ENCODE assay signal across 29 cellular contexts in genomic region chr4:6319530-6320150, GRCh38.
"Had no signal": no experiment of that assay in that cellular context is flagged by ENCODE, and none has a peak within 500 bp of the region (broad histone marks: within the 10 kb centered on the region; RNA-seq: fewer than 3 reads in every experiment).

No MANE protein-coding gene starts in this region.

- DNase-seq: activated CD4-positive, alpha-beta T cell treated with anti-CD3 and anti-CD28 coated beads for 4 hours; activated CD4-positive, alpha-beta T cell treated with anti-CD3 and anti-CD28 coated beads, Interleukin-2, amount 50 U/mL, for 4 hours; activated effector memory CD4-positive, alpha-beta T cell treated with Interleukin-2 at 50 U/mL for 16 hours; activated naive CD4-positive, alpha-beta T cell treated with Interleukin-2 at 50 U/mL for 16 hours; activated T-cell treated with anti-CD3 and anti-CD28 coated beads for 4 hours; activated T-cell treated with anti-CD3 and anti-CD28 coated beads, Interleukin-2, amount 50 U/mL, for 72 hours; anterior cingulate cortex; cortex of kidney; gastrocnemius medialis; left ventricle myocardium inferior; mesendoderm; nephron progenitor cell; nucleus accumbens; pancreas; retina; sigmoid colon; small intestine; stimulated activated CD4-positive, alpha-beta T cell treated with anti-CD3 and anti-CD28 coated beads, Interleukin-1b, Interleukin-23, amount 100 ng/mL, for 48 hours; stimulated activated CD4-positive, alpha-beta T cell treated with anti-CD3 and anti-CD28 coated beads, Interleukin-4, amount 100 ng/mL, for 4 hours; stimulated activated CD8-positive, alpha-beta memory T cell treated with anti-CD3 and anti-CD28 coated beads, Interleukin-4, amount 100 ng/mL, for 48 hours; stimulated activated naive B cell treated with anti-CD40 and anti-IgM and Interleukin-4, amounts not matched to agents 10 μg/mL and 1 μg/mL and 100 μg/mL, for 72 hours; tibial artery had no signal

- H3K4me3 ChIP-seq: esophagus muscularis mucosa, gastrocnemius medialis, left ventricle myocardium inferior, lung, pancreas, prostate gland, sigmoid colon, suprapubic skin, tibial artery had no signal

- H3K36me3 Mint-ChIP-seq: activated naive CD8-positive, alpha-beta T cell had no signal

- H3K27ac ChIP-seq: esophagus muscularis mucosa, gastrocnemius medialis, left ventricle myocardium inferior, pancreas, prostate gland, sigmoid colon, suprapubic skin, tibial artery had no signal

- H3K36me3 ChIP-seq: esophagus muscularis mucosa, gastrocnemius medialis, left ventricle myocardium inferior, pancreas, prostate gland, sigmoid colon, suprapubic skin, tibial artery had no signal

- H3K4me3 Mint-ChIP-seq: activated naive CD8-positive, alpha-beta T cell; activated T-cell treated with anti-CD3 and anti-CD28 coated beads, Interleukin-2, amount 50 U/mL, for 72 hours; brain; nephron progenitor cell; stimulated activated naive B cell treated with anti-CD40 and anti-IgM and Interleukin-4, amounts not matched to agents 10 μg/mL and 1 μg/mL and 100 μg/mL, for 72 hours had no signal

- H3K4me1 ChIP-seq: esophagus muscularis mucosa, gastrocnemius medialis, pancreas, prostate gland, sigmoid colon, tibial artery had no signal

- H3K9me3 ChIP-seq: gastrocnemius medialis, pancreas, prostate gland, sigmoid colon, suprapubic skin had no signal

- H3K9me3 Mint-ChIP-seq: activated T-cell treated with anti-CD3 and anti-CD28 coated beads, Interleukin-2, amount 50 U/mL, for 72 hours; nephron progenitor cell; stimulated activated naive B cell treated with anti-CD40 and anti-IgM and Interleukin-4, amounts not matched to agents 10 μg/mL and 1 μg/mL and 100 μg/mL, for 72 hours had no signal

- H3K27ac Mint-ChIP-seq: activated naive CD8-positive, alpha-beta T cell; activated T-cell treated with anti-CD3 and anti-CD28 coated beads, Interleukin-2, amount 50 U/mL, for 72 hours; brain; nephron progenitor cell; stimulated activated naive B cell treated with anti-CD40 and anti-IgM and Interleukin-4, amounts not matched to agents 10 μg/mL and 1 μg/mL and 100 μg/mL, for 72 hours had no signal

- ATAC-seq: gastrocnemius medialis; stimulated activated naive B cell treated with anti-CD40 and anti-IgM and Interleukin-4, amounts not matched to agents 10 μg/mL and 1 μg/mL and 100 μg/mL, for 72 hours had no signal

- FAIRE-seq: islet of Langerhans, pancreas, small intestine had no signal

- H3K27me3 ChIP-seq: pancreas, sigmoid colon had no signal
